Comparison of ENCODE assay signal across 14 cellular contexts in the genomic region with DNA sequence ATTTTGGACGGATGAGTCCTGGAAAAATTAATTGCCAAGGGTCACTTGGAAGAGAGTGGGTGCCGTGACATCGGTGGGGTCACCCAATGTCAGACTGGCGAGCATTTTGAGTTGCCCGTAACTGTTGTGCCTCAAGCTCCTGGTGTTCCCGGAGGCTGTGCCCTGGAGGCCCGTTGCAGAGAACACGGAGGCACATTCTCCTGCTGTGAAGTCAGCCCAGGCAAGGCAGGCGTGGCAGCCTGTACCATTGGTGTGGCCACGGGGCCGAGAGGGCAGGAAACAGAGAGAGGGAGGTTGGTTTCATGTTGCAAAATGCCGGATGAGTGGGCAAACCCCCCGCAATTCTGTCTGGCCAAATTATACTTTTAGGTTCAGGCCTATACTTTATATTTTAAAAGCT.
A peak's percentile ranks its signal among the peaks of the same experiment; 100 is the strongest.
DNase-seq lines count a peak whose midpoint lies in the region; ATAC-seq and TF ChIP-seq lines count a peak whose summit lies in the region.
"Had no signal": no experiment of that assay in that cellular context is flagged by ENCODE, and none has a peak within 500 bp of the region (broad histone marks: within the 10 kb centered on the region; RNA-seq: fewer than 3 reads in every experiment).

No MANE protein-coding gene starts in this region.

- intact Hi-C loops in Right ventricle myocardium inferior (cut with DNase I): no loop called here
- intact Hi-C loops in cardiac septum (cut with DNase I): loop anchor here (5.0 kb wide), 1 partner anchor 115 kb away; no protein-coding TSS in a partner anchor

- no peaks in the 10 kb centered on the region for H3K4me1 Mint-ChIP-seq in immature natural killer cell
- H3K4me1 Mint-ChIP-seq: activated naive CD4-positive, alpha-beta T cell treated with anti-CD3 and anti-CD28 coated beads, Interleukin-2, amount 50 U/mL, for 24 hours had no signal

- H3K36me3 Mint-ChIP-seq in immature natural killer cell: no peaks in the 10 kb centered on the region
- H3K36me3 Mint-ChIP-seq: activated naive CD4-positive, alpha-beta T cell treated with anti-CD3 and anti-CD28 coated beads, Interleukin-2, amount 50 U/mL, for 24 hours had no signal

- no peak overlapping the region for H3K4me3 Mint-ChIP-seq in immature natural killer cell
- H3K4me3 Mint-ChIP-seq: activated naive CD4-positive, alpha-beta T cell treated with anti-CD3 and anti-CD28 coated beads, Interleukin-2, amount 50 U/mL, for 24 hours had no signal

- H3K9me3 Mint-ChIP-seq in immature natural killer cell: no peaks in the 10 kb centered on the region
- H3K9me3 Mint-ChIP-seq: activated naive CD4-positive, alpha-beta T cell treated with anti-CD3 and anti-CD28 coated beads, Interleukin-2, amount 50 U/mL, for 24 hours had no signal

- TF ChIP-seq CTCF in cardiac fibroblast (IDR thresholded peaks at IDR 0.05; ENCODE audit: low read depth, low read length): no peak

- no peak overlapping the region for H3K4me3 ChIP-seq in cardiac fibroblast (replicated peaks in 1 of 2; ENCODE audit: low read depth in 2 of 2, low read length in 2 of 2)
- H3K4me3 ChIP-seq: upper lobe of right lung had no signal

- ATAC-seq in Right ventricle myocardium inferior: no peak
- ATAC-seq in HG03045 (IDR thresholded peaks at IDR 0.05; ENCODE audit: unreplicated experiment): no peak
- ATAC-seq: activated CD4-positive, CD25-positive, alpha-beta regulatory T cell treated with anti-CD3 and anti-CD28 coated beads, Interleukin-2, amount 50 U/mL, for 24 hours; upper lobe of right lung had no signal

- DNase-seq in Right ventricle myocardium inferior (ENCODE audit: missing footprints) (peak; percentile 58), cardiac septum (ENCODE audit: low spot score) (no peak), cardiac fibroblast (ENCODE audit: low read depth in 2 of 2) (peak; percentile 90 to 95), kidney tubule cell (ENCODE audit: low spot score) (peak; percentile 68), immature natural killer cell (no peak), NCI-H1436 treated with DMSO at 0.1 percent for 48 hours (lab: John Stamatoyannopoulos, UW) (no peak), OCI-M1 (lab: John Stamatoyannopoulos, UW) (no peak)
- DNase-seq: foreskin melanocyte; NCI-H1092; stimulated activated CD4-positive, alpha-beta T cell treated with anti-CD3 and anti-CD28 coated beads, Interleukin-4, amount 100 ng/mL, for 4 hours; upper lobe of right lung had no signal

- peaks cover 0 to 10% (median 8%) of the 10 kb centered on the region in 3 donors for H3K27me3 Mint-ChIP-seq in immature natural killer cell (ENCODE audit: low read depth in 3 of 3)
- H3K27me3 Mint-ChIP-seq: activated naive CD4-positive, alpha-beta T cell treated with anti-CD3 and anti-CD28 coated beads, Interleukin-2, amount 50 U/mL, for 24 hours had no signal

- peak overlapping the region in 1 of 6 donors; percentile 55 for H3K27ac Mint-ChIP-seq in immature natural killer cell
- H3K27ac Mint-ChIP-seq: activated naive CD4-positive, alpha-beta T cell treated with anti-CD3 and anti-CD28 coated beads, Interleukin-2, amount 50 U/mL, for 24 hours had no signal

Comparison
In these comparisons a context has a peak if more than half of its experiments do, and no peak if none do; other contexts are left out.
1. DNase-seq: peak in Right ventricle myocardium inferior (single experiment), cardiac fibroblast (2 of 2) and kidney tubule cell (single experiment); none in cardiac septum (single experiment), immature natural killer cell (0 of 3), NCI-H1436 treated with DMSO at 0.1 percent for 48 hours (single experiment) and OCI-M1 (single experiment).